8 cellular contexts compared by ENCODE assay signal in genomic region chr12:92929957-92930356, GRCh38. TPM values are rescaled to one million over a fixed set of nuclear protein-coding genes. Genes with fewer than 3 reads are reported as not detected.
DNase-seq lines count a peak whose midpoint lies in the region; ATAC-seq and TF ChIP-seq lines count a peak whose summit lies in the region.

No MANE protein-coding gene starts in this region.

- DNase-seq in cardiac muscle cell (ENCODE audit: low read depth in 1 of 2, low spot score in 1 of 2) (peak in 1 of 2 donors; percentile 18), Right ventricle myocardium superior (no peak), astrocyte of the cerebellum (ENCODE audit: low read depth) (no peak), medulla oblongata (ENCODE audit: extremely low spot score) (peak; percentile 51)

- ATAC-seq in Right ventricle myocardium superior (ENCODE audit: poor library complexity): no peak
- no peak for ATAC-seq in GM19324 (IDR thresholded peaks at IDR 0.05; ENCODE audit: low FRiP score, unreplicated experiment)
- no peak for ATAC-seq in GM19452 (IDR thresholded peaks at IDR 0.05; ENCODE audit: unreplicated experiment)
- no peak for ATAC-seq in HG02759 (IDR thresholded peaks at IDR 0.05; ENCODE audit: unreplicated experiment)

- intact Hi-C loops in Right ventricle myocardium superior (cut with DNase I): no loop called here

- H3K4me3 ChIP-seq in cardiac muscle cell: peak overlapping the region; percentile 83
- peak overlapping the region; percentile 74 for H3K4me3 ChIP-seq in astrocyte of the cerebellum (ENCODE audit: low read depth, low read length)
- H3K4me3 ChIP-seq in urinary bladder (ENCODE audit: low read depth, low read length): peak overlapping the region; percentile 53

- H3K27ac ChIP-seq in cardiac muscle cell (peak overlapping the region; percentile 93), urinary bladder (ENCODE audit: low read depth) (peak overlapping the region; percentile 88)

- peaks cover 16% of the 10 kb centered on the region for H3K4me1 ChIP-seq in cardiac muscle cell (ENCODE audit: low read depth)
- H3K4me1 ChIP-seq in urinary bladder (ENCODE audit: insufficient read depth): no peaks in the 10 kb centered on the region

- TF ChIP-seq CTCF in cardiac muscle cell (IDR thresholded peaks at IDR 0.05; ENCODE audit: low read depth, low read length) (no peak), astrocyte of the cerebellum (IDR thresholded peaks at IDR 0.05; ENCODE audit: low read depth, low read length, missing control alignments) (no peak)

- 5% methylated on average over 9 of the region's 9 CpGs for WGBS in urinary bladder

- H3K27me3 ChIP-seq in cardiac muscle cell: no peaks in the 10 kb centered on the region

- H3K9me3 ChIP-seq in cardiac muscle cell (ENCODE audit: low read depth): no peaks in the 10 kb centered on the region

- in situ Hi-C loops in astrocyte of the cerebellum (cut with HindIII; ENCODE audit: low sequenced_read_pairs): loop anchor here (5.0 kb wide), 1 partner anchor 53 kb away; no protein-coding TSS in a partner anchor

- no peaks in the 10 kb centered on the region for H3K36me3 ChIP-seq in cardiac muscle cell
- H3K36me3 ChIP-seq in urinary bladder (ENCODE audit: insufficient read depth): no peaks in the 10 kb centered on the region

RNA-seq across cellular contexts. Expression of gene EEA1, which starts 0.9 kb away (rescaled TPM):
- total RNA-seq in cardiac muscle cell (9.8 and 10.6 TPM in 2 replicates), Right ventricle myocardium superior (22.1 TPM), urinary bladder (53.7 TPM)
- polyA plus RNA-seq in cardiac muscle cell (32.9 and 34.4 TPM in 2 replicates), urinary bladder (8.2 TPM)
